ENCODE assay signal across 10 cellular contexts in the genomic region with DNA sequence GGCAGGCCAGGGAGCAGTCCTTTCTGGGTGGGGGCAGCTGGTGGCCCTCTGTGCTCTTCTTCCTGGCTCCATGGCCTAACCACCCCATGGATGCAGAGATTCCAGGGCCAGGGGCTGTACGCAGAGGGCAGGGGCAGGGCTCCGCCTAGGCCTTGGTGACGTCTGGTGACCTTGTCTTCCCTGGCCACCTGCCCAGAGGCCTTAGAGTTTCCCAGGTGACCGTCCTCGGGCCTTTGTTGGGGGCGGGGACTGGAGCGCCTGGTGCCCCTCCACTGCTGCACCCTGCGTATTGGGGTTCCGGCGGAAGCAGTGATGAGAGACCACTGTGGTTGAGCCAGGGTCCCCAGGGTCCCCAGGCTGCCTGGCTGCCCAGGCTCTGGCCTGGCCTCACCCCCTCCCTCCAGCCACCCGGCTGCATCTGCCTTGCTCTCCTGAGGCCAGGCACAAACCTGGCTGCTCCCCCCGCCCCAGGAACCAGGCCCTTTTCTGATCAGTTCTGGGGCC. TPM values are rescaled to one million over a fixed set of nuclear protein-coding genes. Genes with fewer than 3 reads are reported as not detected.
DNase-seq lines count a peak whose midpoint lies in the region; ATAC-seq and TF ChIP-seq lines count a peak whose summit lies in the region.
"Had no signal": no experiment of that assay in that cellular context is flagged by ENCODE, and none has a peak within 500 bp of the region (broad histone marks: within the 10 kb centered on the region; RNA-seq: fewer than 3 reads in every experiment).

No MANE protein-coding gene starts in this region.

- intact Hi-C loops in heart left ventricle (cut with DNase I): no loop called here

- H3K9ac ChIP-seq in BLaER1: peak overlapping the region; percentile 59

- H2AFZ ChIP-seq in osteoblast (ENCODE audit: low read length): peak overlapping the region; percentile 59

- peak overlapping the region; percentile 44 for H3K4me3 ChIP-seq in BLaER1
- no peak overlapping the region for H3K4me3 ChIP-seq in RWPE2 (ENCODE audit: severe bottlenecking)
- H3K4me3 ChIP-seq in heart left ventricle: peak overlapping the region in 4 of 12 donors; percentile 1 to 35 (median 20)
- no peak overlapping the region for H3K4me3 ChIP-seq in osteoblast (ENCODE audit: insufficient read depth, low read length)

- peaks cover 34% of the 10 kb centered on the region for H3K79me2 ChIP-seq in osteoblast (ENCODE audit: insufficient read depth, low read length)

- peak overlapping the region; percentile 91 for H3K4me2 ChIP-seq in BLaER1
- no peak overlapping the region for H3K4me2 ChIP-seq in osteoblast (ENCODE audit: insufficient read depth, low read length)

- DNase-seq in RWPE2 (ENCODE audit: low spot score) (no peak), heart left ventricle (peak; percentile 60 to 85 (median 80)), osteoblast (ENCODE audit: insufficient read length, low spot score, missing footprints) (no peak)
- no peak for DNase-seq in activated naive CD4-positive, alpha-beta T cell treated with Interleukin-2 at 50 U/mL for 16 hours
- DNase-seq: activated CD4-positive, alpha-beta T cell treated with anti-CD3 and anti-CD28 coated beads for 48 hours; CD4-positive, alpha-beta T cell had no signal

- H3K27ac ChIP-seq in BLaER1 (peak overlapping the region; percentile 82), RWPE2 (ENCODE audit: poor library complexity, severe bottlenecking) (peak overlapping the region; percentile 72), heart left ventricle (peak overlapping the region; percentile 13 to 86 (median 76)), osteoblast (ENCODE audit: low read depth, low read length) (no peak overlapping the region)

- no peak for TF ChIP-seq POLR2A in heart left ventricle (IDR thresholded peaks at IDR 0.05)

- whole genome bisulfite sequencing in heart left ventricle, 4 donors: 45 to 72% (median 56%) methylated on average over 4 to 12 of the region's 12 CpGs

- peaks cover 91% of the 10 kb centered on the region for H3K4me1 ChIP-seq in BLaER1
- peaks cover 34% of the 10 kb centered on the region for H3K4me1 ChIP-seq in RWPE2 (ENCODE audit: insufficient read depth, poor library complexity, severe bottlenecking)
- peaks cover 0 to 43% (median 33%) of the 10 kb centered on the region in 12 donors for H3K4me1 ChIP-seq in heart left ventricle
- H3K4me1 ChIP-seq in osteoblast (ENCODE audit: insufficient read depth, low read length): peaks cover 14% of the 10 kb centered on the region

- peaks cover 66% of the 10 kb centered on the region for H4K20me1 ChIP-seq in BLaER1
- peaks cover 3% of the 10 kb centered on the region for H4K20me1 ChIP-seq in osteoblast (ENCODE audit: insufficient read depth, low read length)

- ATAC-seq in RWPE2 (ENCODE audit: low read depth): no peak
- ATAC-seq in heart left ventricle: peak; percentile 55 to 77 (median 68)
- no peak for ATAC-seq in HG02885 (IDR thresholded peaks at IDR 0.05; ENCODE audit: poor library complexity, unreplicated experiment)
- no peak for ATAC-seq in HG03097 (IDR thresholded peaks at IDR 0.05; ENCODE audit: low FRiP score, unreplicated experiment)
- ATAC-seq in GM21390 (IDR thresholded peaks at IDR 0.05; ENCODE audit: unreplicated experiment): no peak

- peaks cover 18% of the 10 kb centered on the region for H3K36me3 ChIP-seq in BLaER1
- peaks cover 17% of the 10 kb centered on the region for H3K36me3 ChIP-seq in RWPE2 (ENCODE audit: low read depth)
- peaks cover 0 to 26% (median 17%) of the 10 kb centered on the region in 9 donors for H3K36me3 ChIP-seq in heart left ventricle
- peaks cover 5% of the 10 kb centered on the region for H3K36me3 ChIP-seq in osteoblast (ENCODE audit: insufficient read depth, low read length)

- H3K27me3 ChIP-seq in BLaER1 (peaks cover 4% of the 10 kb centered on the region; the same call in 1 of the 2 replicates), RWPE2 (ENCODE audit: insufficient read depth, poor library complexity, severe bottlenecking) (no peaks in the 10 kb centered on the region), heart left ventricle (no peaks in the 10 kb centered on the region), osteoblast (ENCODE audit: insufficient read depth, low read length) (no peaks in the 10 kb centered on the region)

- H3K9me3 ChIP-seq in BLaER1 (no peaks in the 10 kb centered on the region), RWPE2 (ENCODE audit: severe bottlenecking) (no peaks in the 10 kb centered on the region), heart left ventricle (no peaks in the 10 kb centered on the region), osteoblast (ENCODE audit: low read depth, low read length) (no peaks in the 10 kb centered on the region)

- TF ChIP-seq CTCF in RWPE2 (IDR thresholded peaks at IDR 0.05; ENCODE audit: poor library complexity, severe bottlenecking) (no peak), heart left ventricle (IDR thresholded peaks at IDR 0.05) (no peak), osteoblast (IDR thresholded peaks at IDR 0.05; ENCODE audit: extremely low read depth, low read depth, low read length) (no peak)

RNA-seq across cellular contexts. Expression of a gene that starts 10.3 kb away (rescaled TPM):
- total RNA-seq in heart left ventricle (10 to 100 TPM; 10.5 to 23.5 (median 15.3) TPM), osteoblast (15.3 and 18.5 TPM in 2 replicates)
- 10 to 100 TPM; 13.8 to 19.7 TPM for polyA plus RNA-seq in heart left ventricle

Comparison
In these comparisons a context has a peak if more than half of its experiments do, and no peak if none do; other contexts are left out.
1. ATAC-seq: peak in heart left ventricle (4 of 4); none in RWPE2 (single experiment), HG02885 (single experiment), HG03097 (single experiment) and GM21390 (single experiment).
2. DNase-seq: peak in heart left ventricle (5 of 5); none in RWPE2 (single experiment), osteoblast (single experiment) and activated naive CD4-positive, alpha-beta T cell treated with Interleukin-2 at 50 U/mL for 16 hours (single experiment).